Comparison of ENCODE assay signal across 8 cellular contexts in the genomic region with DNA sequence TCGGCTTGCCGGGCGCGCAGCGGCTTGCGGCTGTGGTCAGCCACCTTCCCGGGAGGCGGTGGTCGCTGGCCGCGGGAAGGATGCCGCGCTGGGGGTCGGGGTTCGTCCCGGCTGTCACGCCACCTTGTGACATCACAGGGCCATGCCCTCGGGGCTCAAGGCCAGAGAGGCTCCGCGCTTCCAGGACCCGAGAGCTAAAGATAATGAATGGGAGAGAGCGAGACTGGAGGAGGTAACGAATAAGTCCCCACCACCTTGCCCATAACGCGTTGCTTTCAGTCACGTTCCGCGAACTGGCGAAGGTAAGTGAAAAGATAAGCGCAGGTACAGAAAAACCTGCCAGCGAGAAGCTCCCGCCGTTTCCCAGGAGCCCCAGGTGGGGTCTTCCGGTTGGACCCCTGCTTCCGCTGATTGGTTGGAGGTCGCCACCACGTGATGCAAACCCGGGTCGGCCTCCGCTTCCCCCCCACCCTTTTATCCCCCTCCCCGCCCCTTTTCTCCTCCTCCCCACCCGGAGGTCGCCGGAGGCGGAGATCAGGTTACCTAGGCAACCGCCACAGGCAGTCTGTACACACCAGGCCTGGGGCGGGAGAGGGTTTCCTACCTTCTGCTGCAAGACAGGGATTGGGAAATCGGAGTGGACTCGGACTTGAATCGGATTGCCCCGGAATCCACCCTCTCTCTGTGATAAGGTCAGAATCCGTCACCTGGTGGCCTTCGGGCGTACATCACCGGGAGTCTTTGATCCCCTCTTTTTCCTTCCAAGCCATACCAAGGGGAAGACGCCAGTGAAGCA. TPM values are rescaled to one million over a fixed set of nuclear protein-coding genes. Genes with fewer than 3 reads are reported as not detected.
A peak's percentile ranks its signal among the peaks of the same experiment; 100 is the strongest.
DNase-seq lines count a peak whose midpoint lies in the region; ATAC-seq, FAIRE-seq and TF ChIP-seq lines count a peak whose summit lies in the region.

Gene LRRC9, plus strand, starts transcription at position 563 of the 796 bp plus-strand sequence.

- peaks cover 0 to 8% (median 0%) of the 10 kb centered on the region in 4 donors for H3K4me1 ChIP-seq in right lobe of liver

- no peaks in the 10 kb centered on the region for H3K27me3 ChIP-seq in right lobe of liver

- DNase-seq in D341Med (ENCODE audit: low spot score), result peak; percentile 50
- peak; percentile 85 to 89 for DNase-seq in SHP77 (lab: John Stamatoyannopoulos, UW)
- peak; percentile 66 to 84 (median 80) for DNase-seq in right lobe of liver
- no peak for DNase-seq in GM19239 (ENCODE audit: insufficient read length, low spot score)

- peak in 1 of 4 donors; percentile 8 for TF ChIP-seq CTCF in right lobe of liver (IDR thresholded peaks at IDR 0.05)

- H3K4me3 Mint-ChIP-seq in dendritic cell treated with granulocyte-macrophage colony-stimulating factor and Interleukin-4, amounts not matched to agents 40 ng/mL and 50 ng/mL, for 4 days, result peak within 1 kb of the TSS; percentile 78
- peak within 1 kb of the TSS; percentile 72 for H3K4me3 Mint-ChIP-seq in stimulated activated memory B cell treated with anti-CD40 and anti-IgM and Interleukin-4, amounts not matched to agents 10 μg/mL and 1 μg/mL and 100 μg/mL, for 72 hours

- no peaks in the 10 kb centered on the region for H3K36me3 ChIP-seq in right lobe of liver

- 3% methylated on average over 29 of the region's 56 CpGs for WGBS in right lobe of liver (ENCODE audit: insufficient coverage, low coverage, low lambda C conversion rate, missing lambda C conversion rate)

- FAIRE-seq in GM19239 (lab: Jason Lieb, UNC), result no peak

- ATAC-seq in HG03442 (IDR thresholded peaks at IDR 0.05; ENCODE audit: unreplicated experiment), result peak; percentile 14
- ATAC-seq in right lobe of liver, result peak; percentile 83 to 94 (median 89)
- ATAC-seq in stimulated activated memory B cell treated with anti-CD40 and anti-IgM and Interleukin-4, amounts not matched to agents 10 μg/mL and 1 μg/mL and 100 μg/mL, for 72 hours, result no peak
- no peak for ATAC-seq in GM21576 (IDR thresholded peaks at IDR 0.05; ENCODE audit: unreplicated experiment)

- no peaks in the 10 kb centered on the region for H3K9me3 Mint-ChIP-seq in dendritic cell treated with granulocyte-macrophage colony-stimulating factor and Interleukin-4, amounts not matched to agents 40 ng/mL and 50 ng/mL, for 4 days
- H3K9me3 Mint-ChIP-seq in stimulated activated memory B cell treated with anti-CD40 and anti-IgM and Interleukin-4, amounts not matched to agents 10 μg/mL and 1 μg/mL and 100 μg/mL, for 72 hours, result peaks cover under 1% of the 10 kb centered on the region

- peaks cover 11% of the 10 kb centered on the region for H3K4me1 Mint-ChIP-seq in dendritic cell treated with granulocyte-macrophage colony-stimulating factor and Interleukin-4, amounts not matched to agents 40 ng/mL and 50 ng/mL, for 4 days (ENCODE audit: low read depth)
- peaks cover 6% of the 10 kb centered on the region for H3K4me1 Mint-ChIP-seq in stimulated activated memory B cell treated with anti-CD40 and anti-IgM and Interleukin-4, amounts not matched to agents 10 μg/mL and 1 μg/mL and 100 μg/mL, for 72 hours

- H3K4me3 ChIP-seq in right lobe of liver, result peak within 1 kb of the TSS; percentile 43 to 59 (median 47)

- no peaks in the 10 kb centered on the region for H3K36me3 Mint-ChIP-seq in dendritic cell treated with granulocyte-macrophage colony-stimulating factor and Interleukin-4, amounts not matched to agents 40 ng/mL and 50 ng/mL, for 4 days (ENCODE audit: low read depth)
- no peaks in the 10 kb centered on the region for H3K36me3 Mint-ChIP-seq in stimulated activated memory B cell treated with anti-CD40 and anti-IgM and Interleukin-4, amounts not matched to agents 10 μg/mL and 1 μg/mL and 100 μg/mL, for 72 hours

- TF ChIP-seq POLR2A in right lobe of liver (IDR thresholded peaks at IDR 0.05), result no peak

- peak within 1 kb of the TSS; percentile 67 for H3K27ac Mint-ChIP-seq in dendritic cell treated with granulocyte-macrophage colony-stimulating factor and Interleukin-4, amounts not matched to agents 40 ng/mL and 50 ng/mL, for 4 days
- H3K27ac Mint-ChIP-seq in stimulated activated memory B cell treated with anti-CD40 and anti-IgM and Interleukin-4, amounts not matched to agents 10 μg/mL and 1 μg/mL and 100 μg/mL, for 72 hours, result no peak within 1 kb of the TSS

- H3K9me3 ChIP-seq in right lobe of liver, result no peaks in the 10 kb centered on the region

- intact Hi-C loops in dendritic cell treated with granulocyte-macrophage colony-stimulating factor and Interleukin-4, amounts not matched to agents 40 ng/mL and 50 ng/mL, for 4 days (cut with micrococcal nuclease), result loop anchor here (5.0 kb wide), 1 partner anchor 202 kb away; no protein-coding TSS in a partner anchor
- intact Hi-C loops in right lobe of liver (cut with DNase I), result no loop called here

- no peak within 1 kb of the TSS for H3K27ac ChIP-seq in right lobe of liver

- peaks cover 34% of the 10 kb centered on the region for H3K27me3 Mint-ChIP-seq in dendritic cell treated with granulocyte-macrophage colony-stimulating factor and Interleukin-4, amounts not matched to agents 40 ng/mL and 50 ng/mL, for 4 days
- peaks cover 39% of the 10 kb centered on the region for H3K27me3 Mint-ChIP-seq in stimulated activated memory B cell treated with anti-CD40 and anti-IgM and Interleukin-4, amounts not matched to agents 10 μg/mL and 1 μg/mL and 100 μg/mL, for 72 hours

RNA-seq across cellular contexts. Expression of gene LRRC9, which starts in this region (rescaled TPM):
- under 1 TPM in 1 of 6 experiments, not detected in 5; 0.15 TPM for total RNA-seq in right lobe of liver

Comparison
In these comparisons a context has a peak if more than half of its experiments do, and no peak if none do; other contexts are left out.
1. Peak in DNase-seq, ATAC-seq and H3K4me3 ChIP-seq in right lobe of liver; RNA of the gene not detected or under 1 TPM.